8 cellular contexts compared by ENCODE assay signal in the genomic region with DNA sequence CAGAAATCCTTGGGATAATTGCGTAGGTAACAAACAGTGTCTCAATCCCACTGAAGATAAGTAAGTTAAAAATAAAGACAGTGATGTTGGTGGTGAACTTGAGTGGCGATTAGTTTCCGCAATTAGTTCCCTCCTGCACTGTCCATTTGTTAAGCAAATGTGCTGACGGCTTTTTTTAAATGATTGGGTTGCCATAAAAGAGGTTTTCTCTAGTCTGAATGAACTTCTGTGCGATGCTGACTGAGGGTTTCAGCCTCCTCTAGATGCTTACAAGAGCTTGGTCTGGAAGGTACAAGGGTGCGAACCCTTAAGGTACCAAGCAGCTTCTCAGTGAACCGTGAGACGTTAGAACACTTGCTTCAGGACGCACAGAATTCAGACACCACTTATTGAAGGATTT. TPM values are rescaled to one million over a fixed set of nuclear protein-coding genes. Genes with fewer than 3 reads are reported as not detected.
DNase-seq lines count a peak whose midpoint lies in the region; ATAC-seq, FAIRE-seq and TF ChIP-seq lines count a peak whose summit lies in the region.

No MANE protein-coding gene starts in this region.

- H3K27me3 Mint-ChIP-seq in activated T-cell treated with anti-CD3 and anti-CD28 coated beads, Interleukin-2, amount 50 U/mL, for 72 hours (ENCODE audit: low read depth), result peaks cover 16% of the 10 kb centered on the region
- H3K27me3 Mint-ChIP-seq in WTC11 (ENCODE audit: low read depth), result peaks cover 22% of the 10 kb centered on the region

- CTCF ChIA-PET in WTC11 (lab: Charles Lee), result interaction anchor here (1.1 to 3.4 kb wide), 7 partner anchors 15 to 113 kb away, joined by 3 to 14 read pairs (median 4); no protein-coding TSS in a partner anchor

- H3K36me3 ChIP-seq in tibial nerve, result no peaks in the 10 kb centered on the region

- peak overlapping the region; percentile 92 to 98 for H3K4me3 Mint-ChIP-seq in activated T-cell treated with anti-CD3 and anti-CD28 coated beads, Interleukin-2, amount 50 U/mL, for 72 hours
- peak overlapping the region; percentile 79 for H3K4me3 Mint-ChIP-seq in WTC11

- no peaks in the 10 kb centered on the region for H3K9me3 Mint-ChIP-seq in activated T-cell treated with anti-CD3 and anti-CD28 coated beads, Interleukin-2, amount 50 U/mL, for 72 hours
- H3K9me3 Mint-ChIP-seq in WTC11, result no peaks in the 10 kb centered on the region

- H3K36me3 Mint-ChIP-seq in activated T-cell treated with anti-CD3 and anti-CD28 coated beads, Interleukin-2, amount 50 U/mL, for 72 hours (ENCODE audit: insufficient read depth in 2 of 2), result peaks cover 2 to 8% of the 10 kb centered on the region in 2 donors
- H3K36me3 Mint-ChIP-seq in WTC11, result no peaks in the 10 kb centered on the region

- H3K27ac Mint-ChIP-seq in activated T-cell treated with anti-CD3 and anti-CD28 coated beads, Interleukin-2, amount 50 U/mL, for 72 hours, result peak overlapping the region; percentile 95
- peak overlapping the region; percentile 39 for H3K27ac Mint-ChIP-seq in WTC11

- no peak for TF ChIP-seq POLR2A in tibial nerve (IDR thresholded peaks at IDR 0.05)

- FAIRE-seq in islet of Langerhans (lab: Jason Lieb, UNC), result peak; percentile 55

- peak overlapping the region in 3 of 4 donors; percentile 37 to 68 (median 67) for H3K4me3 ChIP-seq in tibial nerve

- TF ChIP-seq EP300 in tibial nerve (IDR thresholded peaks at IDR 0.05), result no peak

- H3K9me3 ChIP-seq in tibial nerve, result no peaks in the 10 kb centered on the region

- H3K27ac ChIP-seq in tibial nerve, result peak overlapping the region; percentile 63 to 84 (median 74)

- no peak for ATAC-seq in activated T-cell treated with anti-CD3 and anti-CD28 coated beads, Interleukin-2, amount 50 U/mL, for 72 hours (replicated peaks in 1 of 2)
- ATAC-seq in WTC11 (peak; percentile 4; the same call in 1 of the 2 replicates), HG03378 (IDR thresholded peaks at IDR 0.05; ENCODE audit: unreplicated experiment) (no peak), GM21360 (IDR thresholded peaks at IDR 0.05; ENCODE audit: unreplicated experiment) (no peak)

- POLR2A ChIA-PET in WTC11 (lab: Charles Lee), result no interaction called here

- DNase-seq in activated T-cell treated with anti-CD3 and anti-CD28 coated beads, Interleukin-2, amount 50 U/mL, for 72 hours, result no peak
- DNase-seq in activated T-cell treated with anti-CD3 and anti-CD28 coated beads, Interleukin-2, amount 50 U/mL, for 48 hours, result no peak
- DNase-seq in WTC11 (ENCODE audit: low spot score) (no peak), tibial nerve (ENCODE audit: low spot score in 2 of 2) (no peak), ureter (ENCODE audit: low spot score) (no peak)

- H3K27me3 ChIP-seq in tibial nerve, result no peaks in the 10 kb centered on the region

- TF ChIP-seq CTCF in WTC11 (IDR thresholded peaks at IDR 0.05) (no peak), tibial nerve (IDR thresholded peaks at IDR 0.05) (no peak)

- WGBS in tibial nerve, 2 donors, result 33 to 42% methylated on average over 9 of the region's 9 CpGs

- peaks cover 82% of the 10 kb centered on the region for H3K4me1 Mint-ChIP-seq in activated T-cell treated with anti-CD3 and anti-CD28 coated beads, Interleukin-2, amount 50 U/mL, for 72 hours (ENCODE audit: low read depth)
- peaks cover 50% of the 10 kb centered on the region for H3K4me1 Mint-ChIP-seq in WTC11

- peaks cover 0 to 26% (median 4%) of the 10 kb centered on the region in 4 donors for H3K4me1 ChIP-seq in tibial nerve

TF ChIP-seq in WTC11, 78 proteins besides CTCF, POLR2A, EP300 and RAD21:
- TF ChIP-seq ZNF232 (CRISPR knock-in tag; IDR thresholded peaks at IDR 0.05), result 0 out of 2 replicates have a peak, but pooled peaks have one; percentile 12
- TF ChIP-seq ESRRA (CRISPR knock-in tag; IDR thresholded peaks at IDR 0.05; ENCODE audit: borderline replicate concordance), result no peak

RNA-seq across cellular contexts. Expression of a gene that starts 0.7 kb away (rescaled TPM):
- 100 to 1,000 TPM in 1 of 2 donors, 10 to 100 TPM in 1; 49.9 to 119 TPM for total RNA-seq in activated T-cell treated with anti-CD3 and anti-CD28 coated beads, Interleukin-2, amount 50 U/mL, for 72 hours
- total RNA-seq in WTC11 (2021) (7.3 to 7.4 TPM (median 7.4 TPM) in 3 replicates), tibial nerve (10 to 100 TPM; 12.0 to 18.3 (median 15.2) TPM), ureter (50.7 TPM)
